ENCODE assay signal across 8 cellular contexts in genomic region chr19:1811942-1812425, GRCh38. TPM values are rescaled to one million over a fixed set of nuclear protein-coding genes. Genes with fewer than 3 reads are reported as not detected.
DNase-seq lines count a peak whose midpoint lies in the region; ATAC-seq and TF ChIP-seq lines count a peak whose summit lies in the region.

ATP8B3 (minus strand) TSS chr19:1812276; CDS start chr19:1811736, 540 bp downstream.

- peaks cover 0 to 20% of the 10 kb centered on the region in 2 experiments; a peak in 1 of 3 replicates for H3K36me3 ChIP-seq in HEK293 (ENCODE audit: control insufficient read depth in 2 of 2, insufficient read depth in 1 of 2, low read length in 2 of 2)
- peaks cover 8% of the 10 kb centered on the region; the same call in 1 of the 2 replicates for H3K36me3 ChIP-seq in SJCRH30
- H3K36me3 ChIP-seq in neutrophil: peaks cover 38% of the 10 kb centered on the region

- ATAC-seq in effector memory CD8-positive, alpha-beta T cell (replicated peaks): peak; percentile 40

- H3K27ac ChIP-seq in HEK293 (ENCODE audit: extremely low read depth, low read depth, low read length) (peak within 1 kb of the TSS; percentile 24; the same call in 1 of the 2 replicates), SJCRH30 (no peak within 1 kb of the TSS; the same call in 1 of the 2 replicates), neutrophil (peak within 1 kb of the TSS; percentile 89)

- peaks cover 14 to 17% of the 10 kb centered on the region in 2 donors for H3K4me1 Mint-ChIP-seq in effector memory CD8-positive, alpha-beta T cell (ENCODE audit: low read depth in 2 of 2)

- POLR2A ChIA-PET in HEK293 (lab: Yijun Ruan, JAX): no interaction called here

- H3K4me1 ChIP-seq in HEK293 (ENCODE audit: control insufficient read depth, insufficient read depth, low read length) (no peaks in the 10 kb centered on the region), SJCRH30 (peaks cover 2% of the 10 kb centered on the region; the same call in 1 of the 2 replicates), neutrophil (ENCODE audit: control insufficient read depth in 1 of 2, insufficient read depth in 1 of 2, low read depth in 1 of 2, low read length in 1 of 2) (peaks cover 16 to 18% of the 10 kb centered on the region in 2 experiments)

- peaks cover 38% of the 10 kb centered on the region for H3K36me3 Mint-ChIP-seq in effector memory CD8-positive, alpha-beta T cell (ENCODE audit: insufficient read depth)

- no peaks in the 10 kb centered on the region for H3K27me3 Mint-ChIP-seq in effector memory CD8-positive, alpha-beta T cell

- TF ChIP-seq POLR2A in erythroblast (IDR thresholded peaks at IDR 0.05; ENCODE audit: low read length): no peak

- TF ChIP-seq CTCF in GM12874 (IDR thresholded peaks at IDR 0.05; ENCODE audit: insufficient read depth, low read depth, low read length) (peak; percentile 48), HEK293 (tag by site-specific recombination; IDR thresholded peaks at IDR 0.05) (no peak), neutrophil (IDR thresholded peaks at IDR 0.05) (peak; percentile 36)

- H3K4me3 ChIP-seq in HEK293 (ENCODE audit: low read depth, low read length) (peak within 1 kb of the TSS; percentile 48), SJCRH30 (peak within 1 kb of the TSS; percentile 52), neutrophil (ENCODE audit: low read depth in 1 of 2, low read length in 1 of 2) (peak within 1 kb of the TSS; percentile 84 to 90)

- H3K9me3 ChIP-seq in HEK293 (ENCODE audit: control insufficient read depth, insufficient read depth, low read depth, low read length) (no peaks in the 10 kb centered on the region), SJCRH30 (replicated peaks) (no peaks in the 10 kb centered on the region), neutrophil (no peaks in the 10 kb centered on the region)

- no peaks in the 10 kb centered on the region for H3K9me3 Mint-ChIP-seq in effector memory CD8-positive, alpha-beta T cell

- peak within 1 kb of the TSS; percentile 90 to 93 for H3K27ac Mint-ChIP-seq in effector memory CD8-positive, alpha-beta T cell

- H3K27me3 ChIP-seq in SJCRH30 (0 out of 2 replicates have a peak, but pooled peaks cover 3% of the 10 kb centered on the region), neutrophil (no peaks in the 10 kb centered on the region)

- CTCF ChIA-PET in HEK293 (lab: Yijun Ruan, JAX): no interaction called here

- H3K4me3 Mint-ChIP-seq in effector memory CD8-positive, alpha-beta T cell: peak within 1 kb of the TSS; percentile 91

- DNase-seq in SJCRH30 (no peak), DMS153 treated with DMSO at 0.1 percent for 48 hours (lab: John Stamatoyannopoulos, UW; ENCODE audit: unreplicated experiment) (no peak), erythroblast (lab: John Stamatoyannopoulos, UW) (no peak)
- DNase-seq in effector memory CD8-positive, alpha-beta T cell: peak in 1 of 3 experiments; percentile 37
- DNase-seq in stimulated activated naive CD4-positive, alpha-beta T cell treated with Interleukin-2 at 50 U/mL for 16 hours (lab: John Stamatoyannopoulos, UW): no peak

TF ChIP-seq in HEK293, 187 proteins besides CTCF, POLR2A, EP300 and RAD21:
- TF ChIP-seq ZNF785 (tag by site-specific recombination; IDR thresholded peaks at IDR 0.05): no peak
- 0 out of 2 replicates have a peak, but pooled peaks have one; percentile 5 for TF ChIP-seq EGR2 (tag by site-specific recombination; IDR thresholded peaks at IDR 0.05; ENCODE audit: low read depth)
- 0 out of 2 replicates have a peak, but pooled peaks have one; percentile 4 for TF ChIP-seq ZBTB10 (tag by site-specific recombination; IDR thresholded peaks at IDR 0.05)
- TF ChIP-seq ZNF768 (tag by site-specific recombination; IDR thresholded peaks at IDR 0.05): peak; percentile 98; the same call in 1 of the 2 replicates

RNA-seq across cellular contexts. Expression of gene ATP8B3, which starts in this region (rescaled TPM):
- 0.08 TPM in 1 of 2 replicates, not detected in the other for total RNA-seq in SJCRH30 (2014; rRNA removed; shearing (Covaris generic))
